Comparison of ENCODE assay signal across 8 cellular contexts in genomic region chr11:65078151-65078550, GRCh38.
A peak's percentile ranks its signal among the peaks of the same experiment; 100 is the strongest.
DNase-seq lines count a peak whose midpoint lies in the region; ATAC-seq, FAIRE-seq and TF ChIP-seq lines count a peak whose summit lies in the region.

No MANE protein-coding gene starts in this region.

- no peaks in the 10 kb centered on the region for H3K9me3 Mint-ChIP-seq in activated T-cell treated with anti-CD3 and anti-CD28 coated beads, Interleukin-2, amount 50 U/mL, for 24 hours

- peak overlapping the region; percentile 49 for H3K4me2 ChIP-seq in OCI-LY1 (ENCODE audit: low read length)

- no peaks in the 10 kb centered on the region for H3K27me3 ChIP-seq in OCI-LY1 (ENCODE audit: insufficient read depth, low read length)

- H2AFZ ChIP-seq in OCI-LY1 (ENCODE audit: low read length): no peak overlapping the region

- H3K9me2 ChIP-seq in OCI-LY1 (ENCODE audit: low read depth, low read length): no peaks in the 10 kb centered on the region

- FAIRE-seq in HTR-8/SVneo (lab: Jason Lieb, UNC): no peak

- peak; percentile 77 for TF ChIP-seq CTCF in OCI-LY1 (IDR thresholded peaks at IDR 0.05; ENCODE audit: low read length)

- H3K36me3 ChIP-seq in OCI-LY1 (ENCODE audit: insufficient read depth, low read length): peaks cover 74% of the 10 kb centered on the region

- no peaks in the 10 kb centered on the region for H3F3A ChIP-seq in OCI-LY1 (ENCODE audit: insufficient read depth, low read length)

- ATAC-seq in GM18867 (IDR thresholded peaks at IDR 0.05; ENCODE audit: unreplicated experiment) (peak; percentile 58), GM21447 (IDR thresholded peaks at IDR 0.05; ENCODE audit: unreplicated experiment) (no peak)

- peaks cover 40% of the 10 kb centered on the region for H3K4me1 ChIP-seq in OCI-LY1 (ENCODE audit: insufficient read depth, low read length, severe bottlenecking)

- H3K27me3 Mint-ChIP-seq in activated T-cell treated with anti-CD3 and anti-CD28 coated beads, Interleukin-2, amount 50 U/mL, for 24 hours: no peaks in the 10 kb centered on the region

- no peaks in the 10 kb centered on the region for H3K9me3 ChIP-seq in OCI-LY1 (ENCODE audit: low read length)

- peaks cover 76% of the 10 kb centered on the region for H3K36me3 Mint-ChIP-seq in activated T-cell treated with anti-CD3 and anti-CD28 coated beads, Interleukin-2, amount 50 U/mL, for 24 hours (ENCODE audit: low read depth)

- peak overlapping the region; percentile 18; the same call in 1 of the 2 replicates for H3K9ac ChIP-seq in OCI-LY1 (ENCODE audit: low read length)

- H3K27ac ChIP-seq in OCI-LY1 (ENCODE audit: low read depth, low read length, poor library complexity, severe bottlenecking): peak overlapping the region; percentile 69

- H3K79me2 ChIP-seq in OCI-LY1 (ENCODE audit: insufficient read depth, low read length): peaks cover 12% of the 10 kb centered on the region

- no peak overlapping the region for H3K27ac Mint-ChIP-seq in activated T-cell treated with anti-CD3 and anti-CD28 coated beads, Interleukin-2, amount 50 U/mL, for 24 hours

- peak overlapping the region; percentile 24 for H3K4me3 ChIP-seq in OCI-LY1 (ENCODE audit: low read depth, low read length, poor library complexity, severe bottlenecking)

- DNase-seq in AG08395 (ENCODE audit: low spot score) (peak; percentile 51), glomerular visceral epithelial cell (ENCODE audit: extremely low spot score) (peak; percentile 40), HTR-8/SVneo (ENCODE audit: insufficient read length, low spot score) (no peak)
- DNase-seq in activated T-cell treated with anti-CD3 and anti-CD28 coated beads, Interleukin-2, amount 50 U/mL, for 24 hours: peak; percentile 77
- peak; percentile 54 to 59 for DNase-seq in stimulated activated CD4-positive, alpha-beta T cell treated with anti-CD3 and anti-CD28 coated beads, Interleukin-15, amount 100 ng/mL, for 1 hour (ENCODE audit: low read depth in 1 of 2, low spot score in 1 of 2)

- peak overlapping the region; percentile 6 for H3K4me3 Mint-ChIP-seq in activated T-cell treated with anti-CD3 and anti-CD28 coated beads, Interleukin-2, amount 50 U/mL, for 24 hours

- peaks cover 43% of the 10 kb centered on the region for H3K4me1 Mint-ChIP-seq in activated T-cell treated with anti-CD3 and anti-CD28 coated beads, Interleukin-2, amount 50 U/mL, for 24 hours (ENCODE audit: low read depth)

- H4K20me1 ChIP-seq in OCI-LY1 (ENCODE audit: insufficient read depth, low read length): no peaks in the 10 kb centered on the region
